1 cellular context compared by ENCODE assay signal in the genomic region with DNA sequence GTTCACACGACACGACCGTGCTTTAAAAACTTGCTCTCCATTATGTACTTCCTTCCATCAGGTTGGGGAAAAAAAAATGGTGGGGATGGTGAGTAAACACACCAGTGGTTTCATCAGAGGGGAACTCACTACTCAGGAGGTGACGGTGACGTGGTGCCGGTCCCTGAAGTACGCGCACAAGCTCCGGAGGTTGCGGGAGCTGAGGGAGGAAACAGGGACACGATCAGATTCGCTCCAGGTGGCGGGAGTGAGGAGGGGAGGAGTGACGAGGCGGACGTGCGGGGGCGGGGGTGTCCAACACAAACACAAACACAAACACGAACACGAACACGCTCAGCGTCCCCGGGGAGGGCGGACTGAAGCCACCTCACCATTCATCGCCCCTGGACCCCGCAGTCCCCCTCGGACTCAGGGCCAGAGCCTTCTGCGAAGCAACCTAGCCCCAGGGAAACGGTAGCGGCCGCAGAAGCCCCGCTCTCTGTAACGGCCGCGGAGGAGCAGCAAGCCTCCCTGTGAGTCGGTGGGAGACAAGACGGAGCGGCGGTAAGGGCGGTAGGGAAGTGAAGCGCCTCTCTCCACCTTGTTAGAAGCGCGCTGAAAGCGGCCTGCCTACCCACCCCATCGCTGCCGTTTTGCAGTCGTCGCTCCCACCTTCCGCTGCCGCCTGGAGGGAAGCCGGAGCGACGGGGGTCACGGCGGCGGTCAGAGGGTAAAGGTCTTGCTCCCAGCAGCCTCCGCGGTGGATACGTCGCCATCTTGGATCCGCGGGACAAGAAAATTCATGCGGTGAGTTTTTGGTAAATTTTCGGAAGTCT.
TF ChIP-seq lines count a peak whose summit lies in the region.

A gene with protein sequence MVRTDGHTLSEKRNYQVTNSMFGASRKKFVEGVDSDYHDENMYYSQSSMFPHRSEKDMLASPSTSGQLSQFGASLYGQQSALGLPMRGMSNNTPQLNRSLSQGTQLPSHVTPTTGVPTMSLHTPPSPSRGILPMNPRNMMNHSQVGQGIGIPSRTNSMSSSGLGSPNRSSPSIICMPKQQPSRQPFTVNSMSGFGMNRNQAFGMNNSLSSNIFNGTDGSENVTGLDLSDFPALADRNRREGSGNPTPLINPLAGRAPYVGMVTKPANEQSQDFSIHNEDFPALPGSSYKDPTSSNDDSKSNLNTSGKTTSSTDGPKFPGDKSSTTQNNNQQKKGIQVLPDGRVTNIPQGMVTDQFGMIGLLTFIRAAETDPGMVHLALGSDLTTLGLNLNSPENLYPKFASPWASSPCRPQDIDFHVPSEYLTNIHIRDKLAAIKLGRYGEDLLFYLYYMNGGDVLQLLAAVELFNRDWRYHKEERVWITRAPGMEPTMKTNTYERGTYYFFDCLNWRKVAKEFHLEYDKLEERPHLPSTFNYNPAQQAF (plus strand): TSS at position 739 of the 815 bp plus-strand sequence. CDS start 34,794 bp downstream, outside the sequence.

TF ChIP-seq in HEK293, 187 proteins besides CTCF, POLR2A, EP300 and RAD21 (continued from another document and continues in another):
- TF ChIP-seq, protein P1, sequence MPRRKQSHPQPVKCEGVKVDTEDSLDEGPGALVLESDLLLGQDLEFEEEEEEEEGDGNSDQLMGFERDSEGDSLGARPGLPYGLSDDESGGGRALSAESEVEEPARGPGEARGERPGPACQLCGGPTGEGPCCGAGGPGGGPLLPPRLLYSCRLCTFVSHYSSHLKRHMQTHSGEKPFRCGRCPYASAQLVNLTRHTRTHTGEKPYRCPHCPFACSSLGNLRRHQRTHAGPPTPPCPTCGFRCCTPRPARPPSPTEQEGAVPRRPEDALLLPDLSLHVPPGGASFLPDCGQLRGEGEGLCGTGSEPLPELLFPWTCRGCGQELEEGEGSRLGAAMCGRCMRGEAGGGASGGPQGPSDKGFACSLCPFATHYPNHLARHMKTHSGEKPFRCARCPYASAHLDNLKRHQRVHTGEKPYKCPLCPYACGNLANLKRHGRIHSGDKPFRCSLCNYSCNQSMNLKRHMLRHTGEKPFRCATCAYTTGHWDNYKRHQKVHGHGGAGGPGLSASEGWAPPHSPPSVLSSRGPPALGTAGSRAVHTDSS (tag by site-specific recombination; IDR thresholded peaks at IDR 0.05): no peak
- TF ChIP-seq REPIN1 (tag by site-specific recombination; IDR thresholded peaks at IDR 0.05; ENCODE audit: low read depth) (peak; percentile 70; the same call in 1 of the 2 replicates), ZNF621 (tag by site-specific recombination; IDR thresholded peaks at IDR 0.05) (no peak), EGR2 (tag by site-specific recombination; IDR thresholded peaks at IDR 0.05; ENCODE audit: low read depth) (peak; percentile 87), GLI2 (tag by site-specific recombination; IDR thresholded peaks at IDR 0.05; ENCODE audit: borderline replicate concordance, low read depth) (no peak), ZNF549 (tag by site-specific recombination; IDR thresholded peaks at IDR 0.05) (no peak), ZBTB8A (tag by site-specific recombination; IDR thresholded peaks at IDR 0.05) (peak; percentile 51; the same call in 1 of the 2 replicates), ZNF292 (tag by site-specific recombination; IDR thresholded peaks at IDR 0.05; ENCODE audit: borderline replicate concordance, low read depth) (no peak), ZNF658 (tag by site-specific recombination; IDR thresholded peaks at IDR 0.05) (no peak), SALL2 (tag by site-specific recombination; IDR thresholded peaks at IDR 0.05; ENCODE audit: borderline replicate concordance) (no peak), MEIS1 (CRISPR knock-in tag; IDR thresholded peaks at IDR 0.05; ENCODE audit: borderline replicate concordance) (no peak), ZNF140 (tag by site-specific recombination; IDR thresholded peaks at IDR 0.05) (no peak), ZNF510 (tag by site-specific recombination; IDR thresholded peaks at IDR 0.05; ENCODE audit: insufficient replicate concordance) (peak; percentile 6), ZNF48 (tag by site-specific recombination; IDR thresholded peaks at IDR 0.05) (no peak), ZNF223 (tag by site-specific recombination; IDR thresholded peaks at IDR 0.05) (no peak), ZNF558 (tag by site-specific recombination; IDR thresholded peaks at IDR 0.05) (peak; percentile 55; the same call in 1 of the 2 replicates), ZFP3 (tag by site-specific recombination; IDR thresholded peaks at IDR 0.05; ENCODE audit: low read depth) (peak; percentile 47; the same call in 1 of the 2 replicates), GLI4 (tag by site-specific recombination; IDR thresholded peaks at IDR 0.05) (peak; percentile 67; the same call in 1 of the 2 replicates), MYNN (tag by site-specific recombination; IDR thresholded peaks at IDR 0.05; ENCODE audit: borderline replicate concordance) (no peak; the same call in 1 of the 2 replicates), KLF16 (tag by site-specific recombination; IDR thresholded peaks at IDR 0.05) (peak; percentile 73), ZNF521 (tag by site-specific recombination; IDR thresholded peaks at IDR 0.05) (no peak), ZNF391 (tag by site-specific recombination; IDR thresholded peaks at IDR 0.05; ENCODE audit: borderline replicate concordance, low read depth) (peak; percentile 84), ZNF132 (tag by site-specific recombination; IDR thresholded peaks at IDR 0.05; ENCODE audit: borderline replicate concordance) (no peak), SP2 (tag by site-specific recombination; IDR thresholded peaks at IDR 0.05) (peak; percentile 68), ZNF544 (tag by site-specific recombination; IDR thresholded peaks at IDR 0.05) (no peak), ZNF501 (tag by site-specific recombination; IDR thresholded peaks at IDR 0.05) (peak; percentile 95), ZNF19 (tag by site-specific recombination; IDR thresholded peaks at IDR 0.05; ENCODE audit: low read depth) (no peak; the same call in 1 of the 2 replicates), SCRT2 (tag by site-specific recombination; IDR thresholded peaks at IDR 0.05) (peak; percentile 54), ZNF202 (tag by site-specific recombination; IDR thresholded peaks at IDR 0.05; ENCODE audit: borderline replicate concordance) (no peak), ZNF133 (tag by site-specific recombination; IDR thresholded peaks at IDR 0.05) (peak; percentile 39; the same call in 1 of the 2 replicates), KLF8 (tag by site-specific recombination; IDR thresholded peaks at IDR 0.05) (peak; percentile 69; the same call in 1 of the 2 replicates), ZNF561 (tag by site-specific recombination; IDR thresholded peaks at IDR 0.05; ENCODE audit: borderline replicate concordance) (peak; percentile 82; the same call in 1 of the 2 replicates), ZNF157 (tag by site-specific recombination; IDR thresholded peaks at IDR 0.05) (no peak)
- TF ChIP-seq, protein P2, sequence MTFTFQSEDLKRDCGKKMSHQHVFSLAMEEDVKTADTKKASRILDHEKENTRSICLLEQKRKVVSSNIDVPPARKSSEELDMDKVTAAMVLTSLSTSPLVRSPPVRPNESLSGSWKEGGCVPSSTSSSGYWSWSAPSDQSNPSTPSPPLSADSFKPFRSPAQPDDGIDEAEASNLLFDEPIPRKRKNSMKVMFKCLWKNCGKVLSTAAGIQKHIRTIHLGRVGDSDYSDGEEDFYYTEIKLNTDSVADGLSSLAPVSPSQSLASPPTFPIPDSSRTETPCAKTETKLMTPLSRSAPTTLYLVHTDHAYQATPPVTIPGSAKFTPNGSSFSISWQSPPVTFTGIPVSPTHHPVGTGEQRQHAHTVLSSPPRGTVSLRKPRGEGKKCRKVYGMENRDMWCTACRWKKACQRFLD (tag by site-specific recombination; IDR thresholded peaks at IDR 0.05): no peak
- TF ChIP-seq, protein P3, sequence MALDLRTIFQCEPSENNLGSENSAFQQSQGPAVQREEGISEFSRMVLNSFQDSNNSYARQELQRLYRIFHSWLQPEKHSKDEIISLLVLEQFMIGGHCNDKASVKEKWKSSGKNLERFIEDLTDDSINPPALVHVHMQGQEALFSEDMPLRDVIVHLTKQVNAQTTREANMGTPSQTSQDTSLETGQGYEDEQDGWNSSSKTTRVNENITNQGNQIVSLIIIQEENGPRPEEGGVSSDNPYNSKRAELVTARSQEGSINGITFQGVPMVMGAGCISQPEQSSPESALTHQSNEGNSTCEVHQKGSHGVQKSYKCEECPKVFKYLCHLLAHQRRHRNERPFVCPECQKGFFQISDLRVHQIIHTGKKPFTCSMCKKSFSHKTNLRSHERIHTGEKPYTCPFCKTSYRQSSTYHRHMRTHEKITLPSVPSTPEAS (tag by site-specific recombination; IDR thresholded peaks at IDR 0.05): 0 out of 2 replicates have a peak, but pooled peaks have one; percentile 18
- TF ChIP-seq, protein P4, sequence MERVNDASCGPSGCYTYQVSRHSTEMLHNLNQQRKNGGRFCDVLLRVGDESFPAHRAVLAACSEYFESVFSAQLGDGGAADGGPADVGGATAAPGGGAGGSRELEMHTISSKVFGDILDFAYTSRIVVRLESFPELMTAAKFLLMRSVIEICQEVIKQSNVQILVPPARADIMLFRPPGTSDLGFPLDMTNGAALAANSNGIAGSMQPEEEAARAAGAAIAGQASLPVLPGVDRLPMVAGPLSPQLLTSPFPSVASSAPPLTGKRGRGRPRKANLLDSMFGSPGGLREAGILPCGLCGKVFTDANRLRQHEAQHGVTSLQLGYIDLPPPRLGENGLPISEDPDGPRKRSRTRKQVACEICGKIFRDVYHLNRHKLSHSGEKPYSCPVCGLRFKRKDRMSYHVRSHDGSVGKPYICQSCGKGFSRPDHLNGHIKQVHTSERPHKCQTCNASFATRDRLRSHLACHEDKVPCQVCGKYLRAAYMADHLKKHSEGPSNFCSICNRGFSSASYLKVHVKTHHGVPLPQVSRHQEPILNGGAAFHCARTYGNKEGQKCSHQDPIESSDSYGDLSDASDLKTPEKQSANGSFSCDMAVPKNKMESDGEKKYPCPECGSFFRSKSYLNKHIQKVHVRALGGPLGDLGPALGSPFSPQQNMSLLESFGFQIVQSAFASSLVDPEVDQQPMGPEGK (tag by site-specific recombination; IDR thresholded peaks at IDR 0.05): peak; percentile 98
- TF ChIP-seq, protein P5, sequence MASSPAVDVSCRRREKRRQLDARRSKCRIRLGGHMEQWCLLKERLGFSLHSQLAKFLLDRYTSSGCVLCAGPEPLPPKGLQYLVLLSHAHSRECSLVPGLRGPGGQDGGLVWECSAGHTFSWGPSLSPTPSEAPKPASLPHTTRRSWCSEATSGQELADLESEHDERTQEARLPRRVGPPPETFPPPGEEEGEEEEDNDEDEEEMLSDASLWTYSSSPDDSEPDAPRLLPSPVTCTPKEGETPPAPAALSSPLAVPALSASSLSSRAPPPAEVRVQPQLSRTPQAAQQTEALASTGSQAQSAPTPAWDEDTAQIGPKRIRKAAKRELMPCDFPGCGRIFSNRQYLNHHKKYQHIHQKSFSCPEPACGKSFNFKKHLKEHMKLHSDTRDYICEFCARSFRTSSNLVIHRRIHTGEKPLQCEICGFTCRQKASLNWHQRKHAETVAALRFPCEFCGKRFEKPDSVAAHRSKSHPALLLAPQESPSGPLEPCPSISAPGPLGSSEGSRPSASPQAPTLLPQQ (tag by site-specific recombination; IDR thresholded peaks at IDR 0.05): peak; percentile 83
- TF ChIP-seq, protein P6, sequence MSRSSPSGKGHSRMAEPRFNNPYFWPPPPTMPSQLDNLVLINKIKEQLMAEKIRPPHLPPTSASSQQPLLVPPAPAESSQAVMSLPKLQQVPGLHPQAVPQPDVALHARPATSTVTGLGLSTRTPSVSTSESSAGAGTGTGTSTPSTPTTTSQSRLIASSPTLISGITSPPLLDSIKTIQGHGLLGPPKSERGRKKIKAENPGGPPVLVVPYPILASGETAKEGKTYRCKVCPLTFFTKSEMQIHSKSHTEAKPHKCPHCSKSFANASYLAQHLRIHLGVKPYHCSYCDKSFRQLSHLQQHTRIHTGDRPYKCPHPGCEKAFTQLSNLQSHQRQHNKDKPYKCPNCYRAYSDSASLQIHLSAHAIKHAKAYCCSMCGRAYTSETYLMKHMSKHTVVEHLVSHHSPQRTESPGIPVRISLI (tag by site-specific recombination; IDR thresholded peaks at IDR 0.05): peak; percentile 92; the same call in 1 of the 2 replicates
- TF ChIP-seq, protein P7, sequence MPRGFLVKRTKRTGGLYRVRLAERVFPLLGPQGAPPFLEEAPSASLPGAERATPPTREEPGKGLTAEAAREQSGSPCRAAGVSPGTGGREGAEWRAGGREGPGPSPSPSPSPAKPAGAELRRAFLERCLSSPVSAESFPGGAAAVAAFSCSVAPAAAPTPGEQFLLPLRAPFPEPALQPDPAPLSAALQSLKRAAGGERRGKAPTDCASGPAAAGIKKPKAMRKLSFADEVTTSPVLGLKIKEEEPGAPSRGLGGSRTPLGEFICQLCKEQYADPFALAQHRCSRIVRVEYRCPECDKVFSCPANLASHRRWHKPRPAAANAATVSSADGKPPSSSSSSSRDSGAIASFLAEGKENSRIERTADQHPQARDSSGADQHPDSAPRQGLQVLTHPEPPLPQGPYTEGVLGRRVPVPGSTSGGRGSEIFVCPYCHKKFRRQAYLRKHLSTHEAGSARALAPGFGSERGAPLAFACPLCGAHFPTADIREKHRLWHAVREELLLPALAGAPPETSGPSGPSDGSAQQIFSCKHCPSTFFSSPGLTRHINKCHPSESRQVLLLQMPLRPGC (tag by site-specific recombination; IDR thresholded peaks at IDR 0.05): 0 out of 2 replicates have a peak, but pooled peaks have one; percentile 17
- TF ChIP-seq, protein P8, sequence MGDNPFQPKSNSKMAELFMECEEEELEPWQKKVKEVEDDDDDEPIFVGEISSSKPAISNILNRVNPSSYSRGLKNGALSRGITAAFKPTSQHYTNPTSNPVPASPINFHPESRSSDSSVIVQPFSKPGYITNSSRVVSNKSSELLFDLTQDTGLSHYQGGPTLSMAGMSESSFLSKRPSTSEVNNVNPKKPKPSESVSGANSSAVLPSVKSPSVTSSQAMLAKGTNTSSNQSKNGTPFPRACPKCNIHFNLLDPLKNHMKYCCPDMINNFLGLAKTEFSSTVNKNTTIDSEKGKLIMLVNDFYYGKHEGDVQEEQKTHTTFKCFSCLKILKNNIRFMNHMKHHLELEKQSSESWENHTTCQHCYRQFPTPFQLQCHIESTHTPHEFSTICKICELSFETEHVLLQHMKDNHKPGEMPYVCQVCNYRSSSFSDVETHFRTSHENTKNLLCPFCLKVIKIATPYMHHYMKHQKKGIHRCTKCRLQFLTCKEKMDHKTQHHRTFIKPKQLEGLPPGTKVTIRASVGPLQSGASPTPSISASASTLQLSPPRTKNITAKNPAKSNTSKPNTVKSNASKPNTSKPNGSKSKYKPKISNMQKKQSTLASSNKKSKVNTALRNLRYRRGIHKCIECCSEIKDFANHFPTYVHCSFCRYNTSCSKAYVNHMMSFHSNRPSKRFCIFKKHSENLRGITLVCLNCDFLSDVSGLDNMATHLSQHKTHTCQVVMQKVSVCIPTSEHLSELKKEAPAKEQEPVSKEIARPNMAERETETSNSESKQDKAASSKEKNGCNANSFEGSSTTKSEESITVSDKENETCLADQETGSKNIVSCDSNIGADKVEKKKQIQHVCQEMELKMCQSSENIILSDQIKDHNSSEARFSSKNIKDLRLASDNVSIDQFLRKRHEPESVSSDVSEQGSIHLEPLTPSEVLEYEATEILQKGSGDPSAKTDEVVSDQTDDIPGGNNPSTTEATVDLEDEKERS (tag by site-specific recombination; IDR thresholded peaks at IDR 0.05): no peak; the same call in 1 of the 2 replicates
- TF ChIP-seq, protein P9, sequence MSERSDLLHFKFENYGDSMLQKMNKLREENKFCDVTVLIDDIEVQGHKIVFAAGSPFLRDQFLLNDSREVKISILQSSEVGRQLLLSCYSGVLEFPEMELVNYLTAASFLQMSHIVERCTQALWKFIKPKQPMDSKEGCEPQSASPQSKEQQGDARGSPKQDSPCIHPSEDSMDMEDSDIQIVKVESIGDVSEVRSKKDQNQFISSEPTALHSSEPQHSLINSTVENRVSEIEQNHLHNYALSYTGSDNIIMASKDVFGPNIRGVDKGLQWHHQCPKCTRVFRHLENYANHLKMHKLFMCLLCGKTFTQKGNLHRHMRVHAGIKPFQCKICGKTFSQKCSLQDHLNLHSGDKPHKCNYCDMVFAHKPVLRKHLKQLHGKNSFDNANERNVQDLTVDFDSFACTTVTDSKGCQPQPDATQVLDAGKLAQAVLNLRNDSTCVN (tag by site-specific recombination; optimal IDR thresholded peaks at IDR 0.05): peak; percentile 90
